31 cellular contexts compared by ENCODE assay signal in the genomic region with DNA sequence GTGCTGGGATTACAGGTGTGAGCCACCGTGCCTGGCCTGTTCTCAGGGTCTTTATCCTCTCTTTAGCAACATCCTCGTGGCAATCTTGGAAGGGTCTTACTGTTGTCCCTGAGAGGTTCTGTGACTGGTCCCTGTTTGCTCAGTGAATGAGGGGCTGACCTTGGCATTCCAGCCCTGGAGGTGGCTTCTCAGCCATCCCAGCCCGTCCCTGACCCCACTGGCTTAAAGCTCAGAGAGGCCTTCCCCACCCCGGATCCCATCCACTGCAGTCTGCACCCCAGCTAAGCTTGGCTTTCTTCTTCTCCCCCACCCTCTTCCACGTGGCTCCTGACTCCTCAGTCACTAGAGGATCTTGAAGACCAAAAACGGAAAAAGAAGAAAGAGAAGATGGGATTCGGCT.
"Had no signal": no experiment of that assay in that cellular context is flagged by ENCODE, and none has a peak within 500 bp of the region (broad histone marks: within the 10 kb centered on the region; RNA-seq: fewer than 3 reads in every experiment).

No MANE protein-coding gene starts in this region.

- H3K9me3 Mint-ChIP-seq: activated CD4-positive, alpha-beta T cell treated with anti-CD3 and anti-CD28 coated beads, Interleukin-2, amount 10 ng/mL, durations not matched to agents 24 days and 14 days; central memory CD8-positive, alpha-beta T cell; dendritic cell treated with granulocyte-macrophage colony-stimulating factor and Interleukin-4, amounts not matched to agents 40 ng/mL and 50 ng/mL, for 4 days had no signal

- H3K27ac ChIP-seq: brain microvascular endothelial cell, coronary artery, WERI-Rb-1 had no signal

- H3K4me3 ChIP-seq: coronary artery, dorsolateral prefrontal cortex had no signal

- H3K27me3 ChIP-seq: brain microvascular endothelial cell, dorsolateral prefrontal cortex had no signal

- DNase-seq: activated B cell treated with CpG ODN at 0.5 μM for 24 hours; activated CD4-positive, alpha-beta memory T cell treated with anti-CD3 and anti-CD28 coated beads for 36 hours; activated CD4-positive, alpha-beta T cell treated with anti-CD3 and anti-CD28 coated beads for 36 hours; activated CD4-positive, alpha-beta T cell treated with anti-CD3 and anti-CD28 coated beads, Interleukin-2, amount 10 ng/mL, durations not matched to agents 24 days and 14 days; activated CD8-positive, alpha-beta memory T cell treated with anti-CD3 and anti-CD28 coated beads, Interleukin-2, amount 10 ng/mL, durations not matched to agents 7 days and 5 days; activated CD8-positive, alpha-beta memory T cell treated with anti-CD3 and anti-CD28 coated beads, Interleukin-2, amount 50 U/mL, for 48 hours; activated CD8-positive, alpha-beta T cell treated with anti-CD3 and anti-CD28 coated beads, Interleukin-2, amount 10 ng/mL, durations not matched to agents 7 days and 5 days; activated effector memory CD4-positive, alpha-beta T cell treated with Interleukin-2 at 50 U/mL for 16 hours; activated gamma-delta T cell treated with Interleukin-2 at 50 U/mL for 16 hours; activated naive CD4-positive, alpha-beta T cell treated with anti-CD3 and anti-CD28 coated beads, Interleukin-2, amount 50 U/mL, for 16 hours; activated naive CD4-positive, alpha-beta T cell treated with Interleukin-2 at 50 U/mL for 16 hours; activated T-cell treated with anti-CD3 and anti-CD28 coated beads for 4 hours; activated T-cell treated with anti-CD3 and anti-CD28 coated beads, Interleukin-2, amount 50 U/mL, for 24 hours; amniotic stem cell; anterior cingulate cortex; brain microvascular endothelial cell; dorsolateral prefrontal cortex; effector memory CD4-positive, alpha-beta T cell; endodermal cell; foreskin fibroblast; T-helper 1 cell; T-helper 17 cell; T1000; WERI-Rb-1 had no signal

- H3K4me1 Mint-ChIP-seq: activated B cell treated with CpG ODN at 0.5 μM for 24 hours; activated CD4-positive, alpha-beta T cell treated with anti-CD3 and anti-CD28 coated beads for 36 hours; activated CD4-positive, alpha-beta T cell treated with anti-CD3 and anti-CD28 coated beads, Interleukin-2, amount 10 ng/mL, durations not matched to agents 24 days and 14 days; activated CD8-positive, alpha-beta memory T cell treated with anti-CD3 and anti-CD28 coated beads, Interleukin-2, amount 10 ng/mL, durations not matched to agents 7 days and 5 days; activated T-helper 17 cell treated with anti-CD3 and anti-CD28 coated beads, Interleukin-2, amount 50 U/mL, for 72 hours; endodermal cell; T-helper 17 cell had no signal

- H3K27ac Mint-ChIP-seq: activated B cell treated with CpG ODN at 0.5 μM for 24 hours; activated CD4-positive, alpha-beta memory T cell treated with anti-CD3 and anti-CD28 coated beads for 36 hours; activated CD4-positive, alpha-beta T cell treated with anti-CD3 and anti-CD28 coated beads for 36 hours; activated CD4-positive, alpha-beta T cell treated with anti-CD3 and anti-CD28 coated beads, Interleukin-2, amount 10 ng/mL, durations not matched to agents 24 days and 14 days; activated CD8-positive, alpha-beta memory T cell treated with anti-CD3 and anti-CD28 coated beads, Interleukin-2, amount 10 ng/mL, durations not matched to agents 7 days and 5 days; activated CD8-positive, alpha-beta T cell treated with anti-CD3 and anti-CD28 coated beads, Interleukin-2, amount 10 ng/mL, durations not matched to agents 7 days and 5 days; activated naive CD8-positive, alpha-beta T cell; activated T-cell treated with anti-CD3 and anti-CD28 coated beads, Interleukin-2, amount 50 U/mL, for 24 hours; activated T-helper 17 cell treated with anti-CD3 and anti-CD28 coated beads, Interleukin-2, amount 50 U/mL, for 72 hours; dendritic cell treated with granulocyte-macrophage colony-stimulating factor and Interleukin-4, amounts not matched to agents 40 ng/mL and 50 ng/mL, for 4 days; endodermal cell; T-helper 17 cell; T-helper 2 cell treated with Interferon-gamma antibody and Interleukin-4, amounts not matched to agents 5 μg/mL and 100 μg/mL, for 36 hours had no signal

- H3K36me3 Mint-ChIP-seq: activated CD4-positive, alpha-beta memory T cell treated with anti-CD3 and anti-CD28 coated beads for 36 hours; activated CD8-positive, alpha-beta memory T cell treated with anti-CD3 and anti-CD28 coated beads, Interleukin-2, amount 10 ng/mL, durations not matched to agents 7 days and 5 days; activated naive CD8-positive, alpha-beta T cell had no signal

- ATAC-seq: activated CD4-positive, alpha-beta T cell treated with anti-CD3 and anti-CD28 coated beads for 36 hours; activated CD4-positive, CD25-positive, alpha-beta regulatory T cell treated with anti-CD3 and anti-CD28 coated beads, Interleukin-2, amount 50 U/mL, for 24 hours; activated CD8-positive, alpha-beta memory T cell treated with anti-CD3 and anti-CD28 coated beads, Interleukin-2, amount 10 ng/mL, durations not matched to agents 7 days and 5 days; activated CD8-positive, alpha-beta T cell treated with anti-CD3 and anti-CD28 coated beads, Interleukin-2, amount 10 ng/mL, durations not matched to agents 7 days and 5 days; activated T-helper 17 cell treated with anti-CD3 and anti-CD28 coated beads, Interleukin-2, amount 50 U/mL, for 72 hours; T-helper 17 cell had no signal

- H3K4me3 Mint-ChIP-seq: activated B cell treated with CpG ODN at 0.5 μM for 24 hours; activated CD4-positive, alpha-beta memory T cell treated with anti-CD3 and anti-CD28 coated beads for 36 hours; activated CD4-positive, alpha-beta T cell treated with anti-CD3 and anti-CD28 coated beads for 36 hours; activated CD4-positive, alpha-beta T cell treated with anti-CD3 and anti-CD28 coated beads, Interleukin-2, amount 10 ng/mL, durations not matched to agents 24 days and 14 days; activated CD8-positive, alpha-beta memory T cell treated with anti-CD3 and anti-CD28 coated beads, Interleukin-2, amount 10 ng/mL, durations not matched to agents 7 days and 5 days; activated CD8-positive, alpha-beta T cell treated with anti-CD3 and anti-CD28 coated beads, Interleukin-2, amount 10 ng/mL, durations not matched to agents 7 days and 5 days; activated naive CD8-positive, alpha-beta T cell; activated T-cell treated with anti-CD3 and anti-CD28 coated beads, Interleukin-2, amount 50 U/mL, for 24 hours; activated T-helper 17 cell treated with anti-CD3 and anti-CD28 coated beads, Interleukin-2, amount 50 U/mL, for 72 hours; central memory CD8-positive, alpha-beta T cell; dendritic cell treated with granulocyte-macrophage colony-stimulating factor and Interleukin-4, amounts not matched to agents 40 ng/mL and 50 ng/mL, for 4 days; endodermal cell; T-helper 17 cell; T-helper 2 cell treated with Interferon-gamma antibody and Interleukin-4, amounts not matched to agents 5 μg/mL and 100 μg/mL, for 36 hours had no signal

- H3K27me3 Mint-ChIP-seq: activated B cell treated with CpG ODN at 0.5 μM for 24 hours; activated CD4-positive, alpha-beta memory T cell treated with anti-CD3 and anti-CD28 coated beads for 36 hours; activated CD4-positive, alpha-beta T cell treated with anti-CD3 and anti-CD28 coated beads for 36 hours; activated CD4-positive, alpha-beta T cell treated with anti-CD3 and anti-CD28 coated beads, Interleukin-2, amount 10 ng/mL, durations not matched to agents 24 days and 14 days; activated naive CD8-positive, alpha-beta T cell; activated T-cell treated with anti-CD3 and anti-CD28 coated beads, Interleukin-2, amount 50 U/mL, for 24 hours; activated T-helper 17 cell treated with anti-CD3 and anti-CD28 coated beads, Interleukin-2, amount 50 U/mL, for 72 hours; central memory CD8-positive, alpha-beta T cell; dendritic cell treated with granulocyte-macrophage colony-stimulating factor and Interleukin-4, amounts not matched to agents 40 ng/mL and 50 ng/mL, for 4 days; T-helper 17 cell had no signal

- H3K36me3 ChIP-seq: brain microvascular endothelial cell, WERI-Rb-1 had no signal
